ENCODE assay signal across 8 cellular contexts in genomic region chr22:24555496-24556253, GRCh38. TPM values are rescaled to one million over a fixed set of nuclear protein-coding genes. Genes with fewer than 3 reads are reported as not detected.
A peak's percentile ranks its signal among the peaks of the same experiment; 100 is the strongest.
DNase-seq lines count a peak whose midpoint lies in the region; ATAC-seq and TF ChIP-seq lines count a peak whose summit lies in the region.

SNRPD3 (plus strand) TSS chr22:24555999; CDS start chr22:24557675, 1,676 bp downstream.

- TF ChIP-seq CTCF in LNCaP clone FGC (IDR thresholded peaks at IDR 0.05; ENCODE audit: control insufficient read depth, extremely low read depth, insufficient read depth) (no peak), natural killer cell (IDR thresholded peaks at IDR 0.05) (no peak)

- peak; percentile 35 to 70 (median 62) for ATAC-seq in natural killer cell

- peaks cover 63 to 68% of the 10 kb centered on the region in 2 donors for H3K4me1 Mint-ChIP-seq in natural killer cell

- H3K27ac Mint-ChIP-seq in natural killer cell: peak within 1 kb of the TSS; percentile 99

- intact Hi-C loops in natural killer cell (cut with micrococcal nuclease): no loop called here

- DNase-seq in EL: peak; percentile 94
- peak; percentile 78 for DNase-seq in GOT3 (lab: John Stamatoyannopoulos, UW)
- peak; percentile 69 for DNase-seq in LNCaP clone FGC (ENCODE audit: low read depth)
- DNase-seq in activated T-helper 9 cell treated with anti-CD3 and anti-CD28 coated beads, Interleukin-2, amount 50 U/mL, for 16 hours (ENCODE audit: low read depth): peak; percentile 88
- peak; percentile 89 for DNase-seq in fibroblast of peridontal ligament (ENCODE audit: extremely low read depth)
- DNase-seq in natural killer cell: peak; percentile 78
- DNase-seq in stimulated activated naive CD4-positive, alpha-beta T cell (lab: John Stamatoyannopoulos, UW): peak; percentile 83 to 99 (median 94)

- peak; percentile 88 for TF ChIP-seq POLR2A in Raji (IDR thresholded peaks at IDR 0.05; ENCODE audit: insufficient read depth, low read depth, low read length)

- H3K9me3 Mint-ChIP-seq in natural killer cell: no peaks in the 10 kb centered on the region

- peak within 1 kb of the TSS; percentile 100 for H3K4me3 ChIP-seq in LNCaP clone FGC (ENCODE audit: low read depth, low read length)

- H3K4me3 Mint-ChIP-seq in natural killer cell: peak within 1 kb of the TSS; percentile 98

- no peaks in the 10 kb centered on the region for H3K36me3 Mint-ChIP-seq in natural killer cell

- H3K27me3 Mint-ChIP-seq in natural killer cell (ENCODE audit: low read depth in 2 of 2): no peaks in the 10 kb centered on the region

RNA-seq across cellular contexts. Expression of gene SNRPD3, which starts in this region (rescaled TPM):
- 10 to 100 TPM; 40.9 to 44.6 (median 44.0) TPM for total RNA-seq in natural killer cell

Comparison
In these comparisons a context has a peak if more than half of its experiments do, and no peak if none do; other contexts are left out.
1. Peak in every context shown above with its lines: DNase-seq, ATAC-seq and H3K4me3 ChIP-seq.